10 cellular contexts compared by ENCODE assay signal in the genomic region with DNA sequence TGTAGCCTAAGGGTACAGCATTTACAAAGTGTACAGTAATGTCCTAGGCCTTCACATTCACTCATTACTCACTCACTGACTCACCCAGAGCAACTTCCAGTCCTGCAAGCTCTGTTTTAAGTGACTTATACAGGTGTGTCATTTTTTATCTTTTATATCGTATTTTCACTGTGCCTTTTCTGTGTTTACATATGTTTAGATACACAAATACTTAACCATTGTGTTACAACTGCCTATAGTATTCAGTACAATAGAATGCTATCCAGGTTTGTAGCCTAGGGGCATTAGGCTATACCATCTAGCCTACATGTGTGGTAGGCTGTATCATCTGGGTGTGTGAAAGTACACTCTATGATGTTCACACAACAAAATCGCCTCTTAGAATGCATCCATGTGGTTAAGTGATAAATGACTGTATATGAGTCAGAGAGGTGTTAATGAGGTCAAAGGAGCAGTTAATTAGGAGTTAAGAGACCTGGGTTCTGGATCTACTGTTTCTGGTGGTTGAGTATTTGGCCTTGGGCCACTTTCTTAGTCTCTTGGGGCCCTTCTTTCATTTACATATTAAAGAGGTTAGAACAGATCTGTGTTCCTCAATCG.
A peak's percentile ranks its signal among the peaks of the same experiment; 100 is the strongest.
DNase-seq lines count a peak whose midpoint lies in the region; ATAC-seq and TF ChIP-seq lines count a peak whose summit lies in the region.
"Had no signal": no experiment of that assay in that cellular context is flagged by ENCODE, and none has a peak within 500 bp of the region (broad histone marks: within the 10 kb centered on the region; RNA-seq: fewer than 3 reads in every experiment).

No MANE protein-coding gene starts in this region.

- H3K4me1 ChIP-seq in HEK293 (ENCODE audit: control insufficient read depth, insufficient read depth, low read length): peaks cover 6% of the 10 kb centered on the region; the same call in 1 of the 2 replicates
- H3K4me1 ChIP-seq: parathyroid adenoma had no signal

- DNase-seq in BJ (ENCODE audit: low read depth): peak; percentile 49
- peak; percentile 79 for DNase-seq in RWPE1 (ENCODE audit: low spot score)
- peak; percentile 38 for DNase-seq in glomerular visceral epithelial cell (ENCODE audit: extremely low spot score)
- DNase-seq in iPS-NIHi7 (ENCODE audit: extremely low spot score): no peak
- DNase-seq: DMS79 had no signal

- H3K27ac ChIP-seq in HEK293 (ENCODE audit: extremely low read depth, low read depth, low read length) (no peak overlapping the region), RWPE1 (no peak overlapping the region)
- H3K27ac ChIP-seq: parathyroid adenoma had no signal

- H3K36me3 ChIP-seq in BJ (ENCODE audit: control insufficient read depth, insufficient read depth, low read length): no peaks in the 10 kb centered on the region
- H3K36me3 ChIP-seq in HEK293 (ENCODE audit: control insufficient read depth in 2 of 2, insufficient read depth in 1 of 2, low read length in 2 of 2): peaks cover 5 to 6% of the 10 kb centered on the region in 2 experiments; a peak in 2 of 3 replicates

- H3K27me3 ChIP-seq in BJ (ENCODE audit: control insufficient read depth, insufficient read depth, low read length): no peaks in the 10 kb centered on the region

- POLR2A ChIA-PET in BJ (lab: Charles Lee): no interaction called here
- POLR2A ChIA-PET in HEK293 (lab: Yijun Ruan, JAX): no interaction called here
- POLR2A ChIA-PET in RWPE1 (lab: Yijun Ruan, JAX; ENCODE audit: low non-redundant PET): no interaction called here

- CTCF ChIA-PET in BJ (lab: Yijun Ruan, JAX): no interaction called here
- CTCF ChIA-PET in HEK293 (lab: Yijun Ruan, JAX): interaction anchor here (0.6 to 0.7 kb wide), 4 partner anchors 36 to 141 kb away, joined by 3 to 6 read pairs (median 5); no protein-coding TSS in a partner anchor
- CTCF ChIA-PET in RWPE1 (lab: Yijun Ruan, JAX): interaction anchor here (0.6 kb wide), 1 partner anchor 54 kb away, joined by 3 read pairs; no protein-coding TSS in a partner anchor

- TF ChIP-seq CTCF in BJ (IDR thresholded peaks at IDR 0.05; ENCODE audit: insufficient read depth, low read depth, low read length) (no peak), HEK293 (tag by site-specific recombination; IDR thresholded peaks at IDR 0.05) (no peak), RWPE1 (conservative IDR thresholded peaks at IDR 0.05; ENCODE audit: low read depth) (no peak)

- H3K9me3 ChIP-seq in HEK293 (ENCODE audit: control insufficient read depth, insufficient read depth, low read depth, low read length): no peaks in the 10 kb centered on the region

- H3K4me3 ChIP-seq in BJ (ENCODE audit: low read depth, low read length) (no peak overlapping the region), HEK293 (ENCODE audit: low read depth, low read length) (no peak overlapping the region)

- ATAC-seq in HG03342 (IDR thresholded peaks at IDR 0.05; ENCODE audit: unreplicated experiment) (no peak), HG03432 (IDR thresholded peaks at IDR 0.05; ENCODE audit: unreplicated experiment) (no peak), HG03097 (IDR thresholded peaks at IDR 0.05; ENCODE audit: low FRiP score, unreplicated experiment) (no peak)

TF ChIP-seq in HEK293, 187 proteins besides CTCF, POLR2A, EP300 and RAD21 (continues in another document):
- TF ChIP-seq OVOL3 (tag by site-specific recombination; IDR thresholded peaks at IDR 0.05): no peak
- no peak for TF ChIP-seq ZNF174 (tag by site-specific recombination; IDR thresholded peaks at IDR 0.05)
- TF ChIP-seq SP7 (tag by site-specific recombination; IDR thresholded peaks at IDR 0.05): peak; percentile 92
- TF ChIP-seq ZNF548 (tag by site-specific recombination; IDR thresholded peaks at IDR 0.05): no peak
- no peak for TF ChIP-seq ZNF239 (tag by site-specific recombination; IDR thresholded peaks at IDR 0.05)
- TF ChIP-seq, protein P1, sequence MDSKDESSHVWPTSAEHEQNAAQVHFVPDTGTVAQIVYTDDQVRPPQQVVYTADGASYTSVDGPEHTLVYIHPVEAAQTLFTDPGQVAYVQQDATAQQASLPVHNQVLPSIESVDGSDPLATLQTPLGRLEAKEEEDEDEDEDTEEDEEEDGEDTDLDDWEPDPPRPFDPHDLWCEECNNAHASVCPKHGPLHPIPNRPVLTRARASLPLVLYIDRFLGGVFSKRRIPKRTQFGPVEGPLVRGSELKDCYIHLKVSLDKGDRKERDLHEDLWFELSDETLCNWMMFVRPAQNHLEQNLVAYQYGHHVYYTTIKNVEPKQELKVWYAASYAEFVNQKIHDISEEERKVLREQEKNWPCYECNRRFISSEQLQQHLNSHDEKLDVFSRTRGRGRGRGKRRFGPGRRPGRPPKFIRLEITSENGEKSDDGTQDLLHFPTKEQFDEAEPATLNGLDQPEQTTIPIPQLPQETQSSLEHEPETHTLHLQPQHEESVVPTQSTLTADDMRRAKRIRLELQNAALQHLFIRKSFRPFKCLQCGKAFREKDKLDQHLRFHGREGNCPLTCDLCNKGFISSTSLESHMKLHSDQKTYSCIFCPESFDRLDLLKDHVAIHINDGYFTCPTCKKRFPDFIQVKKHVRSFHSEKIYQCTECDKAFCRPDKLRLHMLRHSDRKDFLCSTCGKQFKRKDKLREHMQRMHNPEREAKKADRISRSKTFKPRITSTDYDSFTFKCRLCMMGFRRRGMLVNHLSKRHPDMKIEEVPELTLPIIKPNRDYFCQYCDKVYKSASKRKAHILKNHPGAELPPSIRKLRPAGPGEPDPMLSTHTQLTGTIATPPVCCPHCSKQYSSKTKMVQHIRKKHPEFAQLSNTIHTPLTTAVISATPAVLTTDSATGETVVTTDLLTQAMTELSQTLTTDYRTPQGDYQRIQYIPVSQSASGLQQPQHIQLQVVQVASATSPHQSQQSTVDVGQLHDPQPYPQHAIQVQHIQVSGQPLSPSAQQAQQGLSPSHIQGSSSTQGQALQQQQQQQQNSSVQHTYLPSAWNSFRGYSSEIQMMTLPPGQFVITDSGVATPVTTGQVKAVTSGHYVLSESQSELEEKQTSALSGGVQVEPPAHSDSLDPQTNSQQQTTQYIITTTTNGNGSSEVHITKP (tag by site-specific recombination; IDR thresholded peaks at IDR 0.05): peak; percentile 90
- no peak for TF ChIP-seq GLI4 (tag by site-specific recombination; IDR thresholded peaks at IDR 0.05)
- no peak for TF ChIP-seq SP2 (tag by site-specific recombination; IDR thresholded peaks at IDR 0.05)
- TF ChIP-seq OSR2 (tag by site-specific recombination; IDR thresholded peaks at IDR 0.05): peak; percentile 69
- TF ChIP-seq, protein P2, sequence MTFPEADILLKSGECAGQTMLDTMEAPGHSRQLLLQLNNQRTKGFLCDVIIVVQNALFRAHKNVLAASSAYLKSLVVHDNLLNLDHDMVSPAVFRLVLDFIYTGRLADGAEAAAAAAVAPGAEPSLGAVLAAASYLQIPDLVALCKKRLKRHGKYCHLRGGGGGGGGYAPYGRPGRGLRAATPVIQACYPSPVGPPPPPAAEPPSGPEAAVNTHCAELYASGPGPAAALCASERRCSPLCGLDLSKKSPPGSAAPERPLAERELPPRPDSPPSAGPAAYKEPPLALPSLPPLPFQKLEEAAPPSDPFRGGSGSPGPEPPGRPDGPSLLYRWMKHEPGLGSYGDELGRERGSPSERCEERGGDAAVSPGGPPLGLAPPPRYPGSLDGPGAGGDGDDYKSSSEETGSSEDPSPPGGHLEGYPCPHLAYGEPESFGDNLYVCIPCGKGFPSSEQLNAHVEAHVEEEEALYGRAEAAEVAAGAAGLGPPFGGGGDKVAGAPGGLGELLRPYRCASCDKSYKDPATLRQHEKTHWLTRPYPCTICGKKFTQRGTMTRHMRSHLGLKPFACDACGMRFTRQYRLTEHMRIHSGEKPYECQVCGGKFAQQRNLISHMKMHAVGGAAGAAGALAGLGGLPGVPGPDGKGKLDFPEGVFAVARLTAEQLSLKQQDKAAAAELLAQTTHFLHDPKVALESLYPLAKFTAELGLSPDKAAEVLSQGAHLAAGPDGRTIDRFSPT (tag by site-specific recombination; IDR thresholded peaks at IDR 0.05): 0 out of 2 replicates have a peak, but pooled peaks have one; percentile 22
- no peak for TF ChIP-seq BCL11B (tag by site-specific recombination; IDR thresholded peaks at IDR 0.05; ENCODE audit: low read depth)
- TF ChIP-seq, protein P3, sequence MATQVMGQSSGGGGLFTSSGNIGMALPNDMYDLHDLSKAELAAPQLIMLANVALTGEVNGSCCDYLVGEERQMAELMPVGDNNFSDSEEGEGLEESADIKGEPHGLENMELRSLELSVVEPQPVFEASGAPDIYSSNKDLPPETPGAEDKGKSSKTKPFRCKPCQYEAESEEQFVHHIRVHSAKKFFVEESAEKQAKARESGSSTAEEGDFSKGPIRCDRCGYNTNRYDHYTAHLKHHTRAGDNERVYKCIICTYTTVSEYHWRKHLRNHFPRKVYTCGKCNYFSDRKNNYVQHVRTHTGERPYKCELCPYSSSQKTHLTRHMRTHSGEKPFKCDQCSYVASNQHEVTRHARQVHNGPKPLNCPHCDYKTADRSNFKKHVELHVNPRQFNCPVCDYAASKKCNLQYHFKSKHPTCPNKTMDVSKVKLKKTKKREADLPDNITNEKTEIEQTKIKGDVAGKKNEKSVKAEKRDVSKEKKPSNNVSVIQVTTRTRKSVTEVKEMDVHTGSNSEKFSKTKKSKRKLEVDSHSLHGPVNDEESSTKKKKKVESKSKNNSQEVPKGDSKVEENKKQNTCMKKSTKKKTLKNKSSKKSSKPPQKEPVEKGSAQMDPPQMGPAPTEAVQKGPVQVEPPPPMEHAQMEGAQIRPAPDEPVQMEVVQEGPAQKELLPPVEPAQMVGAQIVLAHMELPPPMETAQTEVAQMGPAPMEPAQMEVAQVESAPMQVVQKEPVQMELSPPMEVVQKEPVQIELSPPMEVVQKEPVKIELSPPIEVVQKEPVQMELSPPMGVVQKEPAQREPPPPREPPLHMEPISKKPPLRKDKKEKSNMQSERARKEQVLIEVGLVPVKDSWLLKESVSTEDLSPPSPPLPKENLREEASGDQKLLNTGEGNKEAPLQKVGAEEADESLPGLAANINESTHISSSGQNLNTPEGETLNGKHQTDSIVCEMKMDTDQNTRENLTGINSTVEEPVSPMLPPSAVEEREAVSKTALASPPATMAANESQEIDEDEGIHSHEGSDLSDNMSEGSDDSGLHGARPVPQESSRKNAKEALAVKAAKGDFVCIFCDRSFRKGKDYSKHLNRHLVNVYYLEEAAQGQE (tag by site-specific recombination; IDR thresholded peaks at IDR 0.05): no peak
- TF ChIP-seq ZNF776 (tag by site-specific recombination; IDR thresholded peaks at IDR 0.05; ENCODE audit: borderline replicate concordance): no peak
- no peak for TF ChIP-seq GFI1B (tag by site-specific recombination; IDR thresholded peaks at IDR 0.05)
- no peak for TF ChIP-seq ZNF175 (tag by site-specific recombination; IDR thresholded peaks at IDR 0.05)
- TF ChIP-seq ZNF266 (tag by site-specific recombination; IDR thresholded peaks at IDR 0.05; ENCODE audit: low read depth): no peak
- 0 out of 2 replicates have a peak, but pooled peaks have one; percentile 32 for TF ChIP-seq ZNF350 (tag by site-specific recombination; IDR thresholded peaks at IDR 0.05)
